2 cellular contexts compared by ENCODE assay signal in the genomic region with DNA sequence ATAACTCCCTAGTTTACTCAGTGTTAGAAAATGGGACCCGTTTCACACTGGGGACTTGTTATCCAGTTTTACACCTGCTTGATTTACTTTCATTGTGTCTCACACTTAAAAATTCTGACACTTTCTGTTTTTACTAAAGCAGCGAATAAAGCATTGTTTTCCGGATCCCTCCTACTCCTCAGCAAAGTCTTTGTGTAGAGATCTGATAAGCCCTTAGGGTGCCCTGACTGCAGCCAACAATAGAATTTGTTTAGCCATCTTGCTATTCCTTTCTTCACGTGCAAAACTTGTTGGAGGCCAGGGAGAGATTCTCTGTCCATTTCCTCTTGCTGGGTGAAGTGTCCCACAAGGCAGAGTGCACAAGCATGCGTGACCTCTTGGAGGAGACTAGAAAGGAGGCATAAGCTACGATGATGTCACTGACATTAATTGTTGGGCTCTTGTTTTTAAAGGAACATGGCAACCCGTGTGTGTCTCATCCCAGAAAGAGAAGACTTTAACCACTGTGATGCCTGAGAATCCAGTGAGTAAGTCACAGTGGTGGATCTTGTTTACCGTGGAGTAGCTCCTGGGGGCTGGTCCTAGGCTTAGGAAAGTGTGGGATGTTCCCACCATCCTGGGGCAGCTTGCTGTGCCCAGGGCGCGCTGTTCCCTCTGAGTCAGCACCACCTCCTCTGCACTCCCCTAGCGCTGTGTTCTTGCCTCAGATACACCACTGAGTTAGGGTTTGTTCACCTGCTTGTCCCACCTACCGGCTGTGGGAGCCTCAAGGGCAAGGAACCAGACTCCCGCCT.
TF ChIP-seq lines count a peak whose summit lies in the region.

No MANE protein-coding gene starts in this region.

TF ChIP-seq in IMR-90, 13 proteins besides CTCF, POLR2A, EP300 and RAD21:
- TF ChIP-seq FOS (IDR thresholded peaks at IDR 0.05; ENCODE audit: low read depth, low read length) = peak; percentile 83
- TF ChIP-seq CHD1 (IDR thresholded peaks at IDR 0.05; ENCODE audit: low read depth, low read length) = 0 out of 2 replicates have a peak, but pooled peaks have one; percentile 24
- peak; percentile 66; the same call in 1 of the 2 replicates for TF ChIP-seq MAZ (IDR thresholded peaks at IDR 0.05; ENCODE audit: borderline replicate concordance, low read depth, low read length)
- TF ChIP-seq BHLHE40 (IDR thresholded peaks at IDR 0.05; ENCODE audit: low read depth, low read length) = peak; percentile 87
- peak; percentile 69 for TF ChIP-seq MAFK (IDR thresholded peaks at IDR 0.05; ENCODE audit: low read depth, low read length)
- TF ChIP-seq SMC3 (IDR thresholded peaks at IDR 0.05; ENCODE audit: low read depth, low read length) = peak; percentile 23; the same call in 1 of the 2 replicates
- TF ChIP-seq MXI1 (IDR thresholded peaks at IDR 0.05; ENCODE audit: borderline replicate concordance, low read depth, low read length) = no peak
- 0 out of 2 replicates have a peak, but pooled peaks have one; percentile 10 for TF ChIP-seq NFE2L2 (IDR thresholded peaks at IDR 0.05; ENCODE audit: low read depth, low read length)
- no peak for TF ChIP-seq RCOR1 (IDR thresholded peaks at IDR 0.05; ENCODE audit: insufficient replicate concordance, low read length)
- TF ChIP-seq CEBPB (IDR thresholded peaks at IDR 0.05; ENCODE audit: low read depth, low read length) = peak; percentile 76
TF ChIP-seq in IMR-90: peak in this region for 8.

TF ChIP-seq in H1, 55 proteins besides CTCF, POLR2A, EP300 and RAD21:
- TF ChIP-seq RBBP5 (IDR thresholded peaks at IDR 0.05; ENCODE audit: borderline replicate concordance, low read depth, low read length) = no peak
- TF ChIP-seq TAF7 (optimal IDR thresholded peaks at IDR 0.05; ENCODE audit: borderline replicate concordance, low read depth, low read length) = no peak
- TF ChIP-seq SIN3A (conservative IDR thresholded peaks at IDR 0.05 in 1 of 2, IDR thresholded peaks at IDR 0.05 in 1 of 2; ENCODE audit: low read depth in 1 of 2, low read length in 2 of 2) = no peak
